ENCODE assay signal across 17 cellular contexts in genomic region chr9:86042226-86042625, GRCh38. TPM values are rescaled to one million over a fixed set of nuclear protein-coding genes. Genes with fewer than 3 reads are reported as not detected.
DNase-seq lines count a peak whose midpoint lies in the region; ATAC-seq, FAIRE-seq and TF ChIP-seq lines count a peak whose summit lies in the region.
"Had no signal": no experiment of that assay in that cellular context is flagged by ENCODE, and none has a peak within 500 bp of the region (broad histone marks: within the 10 kb centered on the region; RNA-seq: fewer than 3 reads in every experiment).

No MANE protein-coding gene starts in this region.

- H3K4me1 Mint-ChIP-seq in neural crest cell, result no peaks in the 10 kb centered on the region
- H3K4me1 Mint-ChIP-seq: CD8-positive, alpha-beta memory T cell; H9 had no signal

- H3K36me3 Mint-ChIP-seq in neural crest cell (ENCODE audit: low read depth), result peaks cover 24% of the 10 kb centered on the region
- H3K36me3 Mint-ChIP-seq: CD8-positive, alpha-beta memory T cell had no signal

- DNase-seq in NCI-H2029 (lab: John Stamatoyannopoulos, UW) (peak; percentile 16), NCI-H2029 treated with DMSO at 0.1 percent for 48 hours (lab: John Stamatoyannopoulos, UW) (no peak), left colon (no peak), neural crest cell (ENCODE audit: low read depth, low spot score) (no peak), substantia nigra (lab: John Stamatoyannopoulos, UW) (no peak), GM19239 (ENCODE audit: insufficient read length, low spot score) (no peak)
- DNase-seq in activated naive CD4-positive, alpha-beta T cell treated with Interleukin-2 at 50 U/mL for 16 hours, result no peak
- DNase-seq in activated effector memory CD4-positive, alpha-beta T cell treated with anti-CD3 and anti-CD28 coated beads, Interleukin-2, amount 50 U/mL, for 16 hours, result no peak
- DNase-seq: AML-193; Caco-2; CD8-positive, alpha-beta memory T cell; DND-41; GF-D8; GOT3; H9 had no signal

- TF ChIP-seq CTCF in neural crest cell (conservative IDR thresholded peaks at IDR 0.05), result no peak

- H3K27me3 Mint-ChIP-seq in neural crest cell (ENCODE audit: low read depth), result no peaks in the 10 kb centered on the region

- peak; percentile 1 for ATAC-seq in left colon

- peak overlapping the region; percentile 90 for H3K27ac Mint-ChIP-seq in neural crest cell (ENCODE audit: unreplicated experiment)
- H3K27ac Mint-ChIP-seq: CD8-positive, alpha-beta memory T cell; H9 had no signal

- intact Hi-C loops in left colon (cut with DNase I, micrococcal nuclease), result no loop called here

- no peaks in the 10 kb centered on the region for H3K9me3 Mint-ChIP-seq in neural crest cell
- H3K9me3 Mint-ChIP-seq: H9 had no signal

- H3K4me3 Mint-ChIP-seq in neural crest cell, result no peak overlapping the region
- H3K4me3 Mint-ChIP-seq: CD8-positive, alpha-beta memory T cell; H9 had no signal

- no peak overlapping the region for H3K27ac ChIP-seq in substantia nigra (ENCODE audit: low read depth, low read length, poor library complexity, severe bottlenecking)
- H3K27ac ChIP-seq: 22Rv1, BLaER1 had no signal

- no peak for FAIRE-seq in GM19239 (lab: Jason Lieb, UNC)

RNA-seq across cellular contexts. Expression of gene GOLM1, which starts 57.1 kb away (rescaled TPM):
- 100 to 1,000 TPM; 324 to 443 TPM for total RNA-seq in left colon
- total RNA-seq in neural crest cell, result 105 and 111 TPM in 2 replicates
